ENCODE assay signal across 8 cellular contexts in genomic region chr15:75451202-75451673, GRCh38. TPM values are rescaled to one million over a fixed set of nuclear protein-coding genes. Genes with fewer than 3 reads are reported as not detected.
DNase-seq lines count a peak whose midpoint lies in the region; ATAC-seq and TF ChIP-seq lines count a peak whose summit lies in the region.

No MANE protein-coding gene starts in this region.

- no peaks in the 10 kb centered on the region for H3K27me3 Mint-ChIP-seq in activated CD8-positive, alpha-beta T cell treated with anti-CD3 and anti-CD28 coated beads, Interleukin-2, amount 10 ng/mL, durations not matched to agents 7 days and 5 days (ENCODE audit: low read depth)

- H3K36me3 Mint-ChIP-seq in activated CD8-positive, alpha-beta T cell treated with anti-CD3 and anti-CD28 coated beads, Interleukin-2, amount 10 ng/mL, durations not matched to agents 7 days and 5 days (ENCODE audit: low read depth), result peaks cover 12% of the 10 kb centered on the region

- peak overlapping the region; percentile 98 for H3K27ac Mint-ChIP-seq in activated CD8-positive, alpha-beta T cell treated with anti-CD3 and anti-CD28 coated beads, Interleukin-2, amount 10 ng/mL, durations not matched to agents 7 days and 5 days

- H3K27me3 ChIP-seq in HCT116 (ENCODE audit: insufficient read depth, low read length), result no peaks in the 10 kb centered on the region
- H3K27me3 ChIP-seq in iPS DF 6.9 (ENCODE audit: control insufficient read depth, insufficient read depth, low read length), result no peaks in the 10 kb centered on the region
- H3K27me3 ChIP-seq in spleen (replicated peaks in 1 of 7), result no peaks in the 10 kb centered on the region

- no peaks in the 10 kb centered on the region for H3K9me3 Mint-ChIP-seq in activated CD8-positive, alpha-beta T cell treated with anti-CD3 and anti-CD28 coated beads, Interleukin-2, amount 10 ng/mL, durations not matched to agents 7 days and 5 days (ENCODE audit: insufficient read depth)

- BruUV-seq in HCT116 (replicated peaks; lab: Mats Ljungman, UMichigan), result no TSS peak

- no peak for DNase-seq in HCT116 (ENCODE audit: low read depth, low spot score)
- DNase-seq in activated CD8-positive, alpha-beta T cell treated with anti-CD3 and anti-CD28 coated beads, Interleukin-2, amount 10 ng/mL, durations not matched to agents 7 days and 5 days, result no peak
- DNase-seq in iPS DF 6.9 (ENCODE audit: low read depth, low spot score), result no peak
- peak; percentile 96 for DNase-seq in spleen
- no peak for DNase-seq in NCI-H1105 (lab: John Stamatoyannopoulos, UW)
- DNase-seq in HT-29 (ENCODE audit: low spot score), result no peak
- DNase-seq in NCI-H2227 (lab: John Stamatoyannopoulos, UW; ENCODE audit: unreplicated experiment), result no peak
- no peak for DNase-seq in effector CD4-positive, alpha-beta T cell

- H3K36me3 ChIP-seq in HCT116 (ENCODE audit: control insufficient read depth in 1 of 2, insufficient read depth in 2 of 2, low read length in 2 of 2) (no peaks in the 10 kb centered on the region; a peak in 1 of 4 replicates), iPS DF 6.9 (ENCODE audit: control insufficient read depth, insufficient read depth, low read length) (no peaks in the 10 kb centered on the region), spleen (peaks cover 0 to 10% (median 0%) of the 10 kb centered on the region in 6 donors)

- TF ChIP-seq POLR2A in HCT116 (IDR thresholded peaks at IDR 0.05; ENCODE audit: borderline replicate concordance, extremely low read depth, insufficient read depth, insufficient read length), result no peak
- TF ChIP-seq POLR2A in spleen (IDR thresholded peaks at IDR 0.05), result no peak

- POLR2A ChIA-PET in HCT116 (lab: Charles Lee), result interaction anchor here (0.6 to 4.0 kb wide), 19 partner anchors 8 to 568 kb away, joined by 3 to 39 read pairs (median 4); partner anchors contain the start of genes CSPG4, IMP3, MAN2C1 and NEIL1
- POLR2A ChIA-PET in activated CD8-positive, alpha-beta T cell treated with anti-CD3 and anti-CD28 coated beads, Interleukin-2, amount 10 ng/mL, durations not matched to agents 7 days and 5 days (lab: Charles Lee), result interaction anchor here (0.6 to 7.2 kb wide), 14 partner anchors 37 to 911 kb away, joined by 3 to 102 read pairs (median 4); partner anchors contain the start of genes ARID3B, FAM219B, IMP3 and MAN2C1

- TF ChIP-seq RAD21 in HCT116 (IDR thresholded peaks at IDR 0.05; ENCODE audit: low read depth), result no peak

- H3K4me2 ChIP-seq in HCT116 (ENCODE audit: low read length), result peak overlapping the region; percentile 75

- intact Hi-C loops in HCT116 (cut with micrococcal nuclease), result loop anchor here (1.0 to 5.0 kb wide), 2 partner anchors 126 to 189 kb away; partner anchors contain the start of genes IMP3 and PTPN9
- intact Hi-C loops in spleen (cut with DNase I; ENCODE audit: low total_unique reads), result loop anchor here (10.0 kb wide), 1 partner anchor 76 kb away; no protein-coding TSS in a partner anchor

- peak overlapping the region; percentile 86 for H3K9ac ChIP-seq in HCT116 (ENCODE audit: low read length)

- H3K79me2 ChIP-seq in HCT116 (ENCODE audit: insufficient read depth, low read length), result peaks cover 66% of the 10 kb centered on the region

- H3K4me1 Mint-ChIP-seq in activated CD8-positive, alpha-beta T cell treated with anti-CD3 and anti-CD28 coated beads, Interleukin-2, amount 10 ng/mL, durations not matched to agents 7 days and 5 days (ENCODE audit: low read depth), result peaks cover 36% of the 10 kb centered on the region

- H2AFZ ChIP-seq in HCT116 (ENCODE audit: low read depth, low read length, poor library complexity, severe bottlenecking), result no peak overlapping the region

- H3K9me2 ChIP-seq in HCT116 (ENCODE audit: insufficient read depth), result no peaks in the 10 kb centered on the region

- peak overlapping the region; percentile 84 for H3K4me3 Mint-ChIP-seq in activated CD8-positive, alpha-beta T cell treated with anti-CD3 and anti-CD28 coated beads, Interleukin-2, amount 10 ng/mL, durations not matched to agents 7 days and 5 days

- H3K27ac ChIP-seq in HCT116 (ENCODE audit: low read depth, low read length) (peak overlapping the region; percentile 84), iPS DF 6.9 (ENCODE audit: low read length) (no peak overlapping the region), spleen (peak overlapping the region; percentile 93 to 99 (median 98))

- H3K4me1 ChIP-seq in HCT116 (ENCODE audit: control insufficient read depth in 1 of 2, insufficient read depth in 2 of 2, low read length in 2 of 2) (peaks cover 6 to 32% of the 10 kb centered on the region in 2 experiments), iPS DF 6.9 (ENCODE audit: control insufficient read depth, insufficient read depth, low read length) (no peaks in the 10 kb centered on the region), spleen (peaks cover 25 to 65% (median 51%) of the 10 kb centered on the region in 6 donors)

- peaks cover 10% of the 10 kb centered on the region; the same call in 1 of the 2 replicates for H4K20me1 ChIP-seq in HCT116 (ENCODE audit: insufficient read depth)

- no peak for ATAC-seq in HCT116
- ATAC-seq in activated CD8-positive, alpha-beta T cell treated with anti-CD3 and anti-CD28 coated beads, Interleukin-2, amount 10 ng/mL, durations not matched to agents 7 days and 5 days, result no peak

- H3K9me3 ChIP-seq in HCT116 (ENCODE audit: control insufficient read depth in 1 of 2, insufficient read depth in 1 of 2, low read depth in 1 of 2, low read length in 2 of 2), result no peaks in the 10 kb centered on the region
- H3K9me3 ChIP-seq in iPS DF 6.9 (ENCODE audit: control insufficient read depth, insufficient read depth, low read length), result no peaks in the 10 kb centered on the region
- no peaks in the 10 kb centered on the region for H3K9me3 ChIP-seq in spleen

- H3K4me3 ChIP-seq in HCT116 (replicated peaks in 1 of 2; ENCODE audit: low read depth in 1 of 2, low read length in 2 of 2), result peak overlapping the region; percentile 85 to 88
- peak overlapping the region; percentile 69 for H3K4me3 ChIP-seq in iPS DF 6.9 (ENCODE audit: low read length)
- peak overlapping the region; percentile 75 to 93 (median 87) for H3K4me3 ChIP-seq in spleen

- no CpG with 5 or more reads among the region's 45 CpGs for WGBS in iPS DF 6.9 (ENCODE audit: insufficient coverage, insufficient read length)
- 0 to 1% (median 1%) methylated on average over 24 to 44 of the region's 45 CpGs for WGBS in spleen, 5 donors

- RAD21 ChIA-PET in HCT116 (lab: Charles Lee; ENCODE audit: low non-redundant PET in 1 of 2, low total read pairs in 2 of 2, uncharacterized antibody in 2 of 2, unreplicated experiment in 2 of 2), result interaction anchor here (0.6 to 0.9 kb wide), 3 partner anchors 21 to 196 kb away, joined by 3 to 9 read pairs (median 5); partner anchors contain the start of gene SNX33 (in 1 of the 2)

- TF ChIP-seq CTCF in HCT116 (IDR thresholded peaks at IDR 0.05 in 2 of 3, conservative IDR thresholded peaks at IDR 0.05 in 1 of 3; ENCODE audit: borderline replicate concordance in 1 of 3, insufficient read depth in 1 of 3, low read depth in 2 of 3, low read length in 2 of 3) (no peak), spleen (IDR thresholded peaks at IDR 0.05 in 8 of 11, conservative IDR thresholded peaks at IDR 0.05 in 3 of 11) (no peak)

- CTCF ChIA-PET in HCT116 (lab: Charles Lee), result interaction anchor here (1.3 to 5.4 kb wide), 5 partner anchors 83 to 234 kb away, joined by 3 to 34 read pairs (median 5); partner anchors contain the start of genes IMP3, MAN2C1, PTPN9 and SNX33
- CTCF ChIA-PET in activated CD8-positive, alpha-beta T cell treated with anti-CD3 and anti-CD28 coated beads, Interleukin-2, amount 10 ng/mL, durations not matched to agents 7 days and 5 days (lab: Charles Lee), result interaction anchor here (1.2 to 6.5 kb wide), 8 partner anchors 12 to 196 kb away, joined by 4 to 62 read pairs (median 8); partner anchors contain the start of genes IMP3, MAN2C1, SNUPN and SNX33

TF ChIP-seq in HCT116, 20 proteins besides CTCF, POLR2A, EP300 and RAD21:
- TF ChIP-seq EGR1 (IDR thresholded peaks at IDR 0.05; ENCODE audit: low read depth) (no peak), SRF (IDR thresholded peaks at IDR 0.05; ENCODE audit: low read depth) (no peak), SIN3A (IDR thresholded peaks at IDR 0.05; ENCODE audit: low read depth) (no peak), POLR2AphosphoS5 (IDR thresholded peaks at IDR 0.05; ENCODE audit: low read depth, low read length) (no peak), EZH2 (IDR thresholded peaks at IDR 0.05) (no peak), JUND (IDR thresholded peaks at IDR 0.05) (no peak), ATF3 (IDR thresholded peaks at IDR 0.05) (no peak)

RNA-seq across cellular contexts. Expression of gene SIN3A, which starts 0.3 kb away (rescaled TPM):
- 70.1 TPM for total RNA-seq in HCT116 (2021; ENCODE audit: unreplicated experiment)
- polyA plus RNA-seq in HCT116 (2012), result 38.4 and 38.5 TPM in 2 replicates
- 100 to 1,000 TPM in 1 of 2 experiments, 10 to 100 TPM in 1; 96.7 to 104 TPM for total RNA-seq in activated CD8-positive, alpha-beta T cell treated with anti-CD3 and anti-CD28 coated beads, Interleukin-2, amount 10 ng/mL, durations not matched to agents 7 days and 5 days
- 10 to 100 TPM; 64.5 to 90.2 (median 84.7) TPM for total RNA-seq in spleen
- 10 to 100 TPM in 1 of 3 donors, 1 to 10 TPM in 2; 8.2 to 12.5 (median 8.4) TPM for polyA plus RNA-seq in spleen
- 28.8 and 33.5 TPM in 2 replicates for total RNA-seq in HT-29 (2014; rRNA removed; shearing (Covaris generic))
